Comparison of ENCODE assay signal across 1 cellular context in the genomic region with DNA sequence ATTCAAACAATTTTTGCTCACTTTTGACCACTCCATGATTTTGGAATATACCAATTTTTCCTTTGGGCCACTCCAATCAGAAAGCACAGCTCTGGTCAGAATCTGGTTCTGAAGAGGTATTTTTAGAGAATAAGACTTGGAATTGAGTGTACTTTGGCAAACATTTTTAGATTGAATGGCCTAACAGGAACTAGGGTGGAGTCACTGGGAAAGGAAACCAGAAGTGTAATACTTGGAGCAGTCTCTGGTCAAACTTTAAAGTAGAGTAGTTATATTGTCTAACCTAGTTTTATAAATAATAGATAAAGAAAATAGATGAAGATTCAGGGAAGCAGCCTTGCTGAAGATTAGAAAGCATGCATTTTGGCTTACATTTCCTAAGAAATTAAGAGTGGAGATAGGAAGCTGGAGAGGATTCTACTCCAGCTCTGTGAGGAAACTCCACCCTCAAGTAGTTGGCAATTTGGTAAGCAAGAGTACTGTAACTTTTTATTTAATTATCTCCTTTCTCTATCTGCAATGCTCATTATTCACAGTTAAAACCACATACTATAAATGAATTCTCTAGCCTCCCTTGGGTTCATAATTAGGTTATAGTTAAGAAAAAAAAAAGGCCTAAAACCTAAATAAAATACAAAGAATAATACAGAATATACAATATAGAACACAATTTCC.
TF ChIP-seq lines count a peak whose summit lies in the region.

No MANE protein-coding gene starts in this region.

TF ChIP-seq in GM12878, 131 proteins besides CTCF, POLR2A, EP300 and RAD21:
- TF ChIP-seq NR2C1 (IDR thresholded peaks at IDR 0.05): no peak
- TF ChIP-seq, protein P1, sequence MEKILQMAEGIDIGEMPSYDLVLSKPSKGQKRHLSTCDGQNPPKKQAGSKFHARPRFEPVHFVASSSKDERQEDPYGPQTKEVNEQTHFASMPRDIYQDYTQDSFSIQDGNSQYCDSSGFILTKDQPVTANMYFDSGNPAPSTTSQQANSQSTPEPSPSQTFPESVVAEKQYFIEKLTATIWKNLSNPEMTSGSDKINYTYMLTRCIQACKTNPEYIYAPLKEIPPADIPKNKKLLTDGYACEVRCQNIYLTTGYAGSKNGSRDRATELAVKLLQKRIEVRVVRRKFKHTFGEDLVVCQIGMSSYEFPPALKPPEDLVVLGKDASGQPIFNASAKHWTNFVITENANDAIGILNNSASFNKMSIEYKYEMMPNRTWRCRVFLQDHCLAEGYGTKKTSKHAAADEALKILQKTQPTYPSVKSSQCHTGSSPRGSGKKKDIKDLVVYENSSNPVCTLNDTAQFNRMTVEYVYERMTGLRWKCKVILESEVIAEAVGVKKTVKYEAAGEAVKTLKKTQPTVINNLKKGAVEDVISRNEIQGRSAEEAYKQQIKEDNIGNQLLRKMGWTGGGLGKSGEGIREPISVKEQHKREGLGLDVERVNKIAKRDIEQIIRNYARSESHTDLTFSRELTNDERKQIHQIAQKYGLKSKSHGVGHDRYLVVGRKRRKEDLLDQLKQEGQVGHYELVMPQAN (conservative IDR thresholded peaks at IDR 0.05): no peak
- no peak for TF ChIP-seq SRF (IDR thresholded peaks at IDR 0.05; ENCODE audit: low read depth in 2 of 2, low read length in 2 of 2)
